ENCODE assay signal across 28 cellular contexts in genomic region chr14:32104308-32104707, GRCh38.
"Had no signal": no experiment of that assay in that cellular context is flagged by ENCODE, and none has a peak within 500 bp of the region (broad histone marks: within the 10 kb centered on the region; RNA-seq: fewer than 3 reads in every experiment).

No MANE protein-coding gene starts in this region.

- H3K4me1 ChIP-seq: prostate gland had no signal

- ATAC-seq: gastroesophageal sphincter; sciatic nerve; stimulated activated effector memory CD8-positive, alpha-beta T cell treated with anti-CD3 and anti-CD28 coated beads, Interleukin-12 subunit alpha, Interleukin-12 subunit beta, amount 100 ng/mL, for 72 hours had no signal

- FAIRE-seq: astrocyte, endothelial cell of umbilical vein, TTC549 had no signal

- H3K4me1 Mint-ChIP-seq: nephron progenitor cell had no signal

- H3K4me3 Mint-ChIP-seq: activated CD4-positive, alpha-beta memory T cell treated with anti-CD3 and anti-CD28 coated beads for 36 hours; nephron progenitor cell; stimulated activated effector memory CD8-positive, alpha-beta T cell treated with anti-CD3 and anti-CD28 coated beads, Interleukin-12 subunit alpha, Interleukin-12 subunit beta, amount 100 ng/mL, for 72 hours; stimulated activated naive CD8-positive, alpha-beta T cell treated with anti-CD3 and anti-CD28 coated beads, Interleukin-15, Interleukin-2, amounts not matched to agents 100 ng/mL and 50 ng/mL, for 24 hours had no signal

- H3K27me3 Mint-ChIP-seq: activated CD4-positive, alpha-beta memory T cell treated with anti-CD3 and anti-CD28 coated beads for 36 hours; naive B cell; stimulated activated naive CD8-positive, alpha-beta T cell treated with anti-CD3 and anti-CD28 coated beads, Interleukin-15, Interleukin-2, amounts not matched to agents 100 ng/mL and 50 ng/mL, for 24 hours had no signal

- H3K27ac Mint-ChIP-seq: activated CD4-positive, alpha-beta memory T cell treated with anti-CD3 and anti-CD28 coated beads for 36 hours; nephron progenitor cell; stimulated activated effector memory CD8-positive, alpha-beta T cell treated with anti-CD3 and anti-CD28 coated beads, Interleukin-12 subunit alpha, Interleukin-12 subunit beta, amount 100 ng/mL, for 72 hours; stimulated activated naive CD8-positive, alpha-beta T cell treated with anti-CD3 and anti-CD28 coated beads, Interleukin-15, Interleukin-2, amounts not matched to agents 100 ng/mL and 50 ng/mL, for 24 hours had no signal

- H3K27me3 ChIP-seq: brain microvascular endothelial cell, gastroesophageal sphincter, ovary had no signal

- H3K36me3 ChIP-seq: brain microvascular endothelial cell, ovary, prostate gland had no signal

- DNase-seq: activated CD4-positive, alpha-beta memory T cell treated with anti-CD3 and anti-CD28 coated beads for 36 hours; activated CD4-positive, alpha-beta T cell treated with anti-CD3 and anti-CD28 coated beads for 48 hours; activated CD8-positive, alpha-beta memory T cell treated with anti-CD3 and anti-CD28 coated beads, Interleukin-2, amount 50 U/mL, for 4 hours; activated gamma-delta T cell treated with Interleukin-2 at 50 U/mL for 16 hours; activated naive CD4-positive, alpha-beta T cell treated with anti-CD3 and anti-CD28 coated beads, Interleukin-2, amount 50 U/mL, for 16 hours; activated T-cell treated with anti-CD3 and anti-CD28 coated beads, Interleukin-2, amount 50 U/mL, for 1 hour; amniotic stem cell; brain microvascular endothelial cell; caudate nucleus; kidney glomerular epithelial cell; left ventricle myocardium inferior; naive B cell; nephron progenitor cell; ovary; retina; stimulated activated CD4-positive, alpha-beta T cell treated with anti-CD3 and anti-CD28 coated beads, Interleukin-4, amount 100 ng/mL, for 24 hours; T-helper 1 cell; T-helper 9 cell had no signal

- H3K36me3 Mint-ChIP-seq: naive B cell had no signal

- H3K9me3 Mint-ChIP-seq: activated CD4-positive, alpha-beta memory T cell treated with anti-CD3 and anti-CD28 coated beads for 36 hours; naive B cell; nephron progenitor cell; stimulated activated effector memory CD8-positive, alpha-beta T cell treated with anti-CD3 and anti-CD28 coated beads, Interleukin-12 subunit alpha, Interleukin-12 subunit beta, amount 100 ng/mL, for 72 hours; stimulated activated naive CD8-positive, alpha-beta T cell treated with anti-CD3 and anti-CD28 coated beads, Interleukin-15, Interleukin-2, amounts not matched to agents 100 ng/mL and 50 ng/mL, for 24 hours had no signal

- H3K9me3 ChIP-seq: gastroesophageal sphincter, left ventricle myocardium inferior, ovary, prostate gland had no signal

- H3K27ac ChIP-seq: brain microvascular endothelial cell, gastroesophageal sphincter, left ventricle myocardium inferior, ovary, prostate gland, skin epidermis, VCaP had no signal

- H3K4me3 ChIP-seq: gastroesophageal sphincter, left ventricle myocardium inferior, ovary, prostate gland, skin epidermis had no signal
